Comparison of ENCODE assay signal across 22 cellular contexts in genomic region chr18:73959341-73959740, GRCh38.
DNase-seq lines count a peak whose midpoint lies in the region; ATAC-seq and TF ChIP-seq lines count a peak whose summit lies in the region.
"Had no signal": no experiment of that assay in that cellular context is flagged by ENCODE, and none has a peak within 500 bp of the region (broad histone marks: within the 10 kb centered on the region; RNA-seq: fewer than 3 reads in every experiment).

No MANE protein-coding gene starts in this region.

- CTCF ChIA-PET in IMR-90 (lab: Yijun Ruan, JAX): no interaction called here

- H2BK15ac ChIP-seq in IMR-90 (ENCODE audit: low read depth, low read length): no peak overlapping the region
- no peak overlapping the region for H2BK15ac ChIP-seq in mesenchymal stem cell (ENCODE audit: low read depth, poor library complexity, severe bottlenecking)

- H3K56ac ChIP-seq in IMR-90 (ENCODE audit: extremely low read depth, insufficient read depth, low read length): no peak overlapping the region

- H3K4ac ChIP-seq in IMR-90 (ENCODE audit: low read depth, low read length) (no peak overlapping the region), mesenchymal stem cell (ENCODE audit: low read depth in 1 of 2, low read length in 2 of 2) (no peak overlapping the region)

- no peak overlapping the region for H3K9ac ChIP-seq in IMR-90 (ENCODE audit: low read depth, low read length)
- H3K9ac ChIP-seq in mesenchymal stem cell (ENCODE audit: low read length): no peak overlapping the region

- H3K79me1 ChIP-seq in IMR-90 (ENCODE audit: low read depth in 1 of 2, low read length in 2 of 2) (no peaks in the 10 kb centered on the region), mesenchymal stem cell (replicated peaks; ENCODE audit: low read length, poor library complexity, severe bottlenecking) (no peaks in the 10 kb centered on the region)

- dilution Hi-C loops in IMR-90 (cut with HindIII; ENCODE audit: low sequenced_read_pairs, unreplicated experiment): no loop called here

- no peak for TF ChIP-seq RAD21 in IMR-90 (IDR thresholded peaks at IDR 0.05; ENCODE audit: low read length)

- H2AFZ ChIP-seq in IMR-90 (replicated peaks; ENCODE audit: low read length, poor library complexity): no peak overlapping the region
- H2AFZ ChIP-seq in mesenchymal stem cell (ENCODE audit: low read depth, low read length): no peak overlapping the region
- H2AFZ ChIP-seq: GM23338 had no signal

- H3K4me3 ChIP-seq in IMR-90 (ENCODE audit: insufficient read depth, low read depth, low read length) (no peak overlapping the region), SJCRH30 (no peak overlapping the region), mesenchymal stem cell (ENCODE audit: insufficient read depth in 1 of 2, low read depth in 1 of 2, low read length in 2 of 2) (no peak overlapping the region)
- H3K4me3 ChIP-seq: GM23338, MG63 had no signal

- intact Hi-C loops in IMR-90 (cut with micrococcal nuclease): no loop called here

- peaks cover 2% of the 10 kb centered on the region; the same call in 1 of the 2 replicates for H3K4me1 ChIP-seq in IMR-90 (ENCODE audit: control insufficient read depth, insufficient read depth, low read length)
- H3K4me1 ChIP-seq in SJCRH30: no peaks in the 10 kb centered on the region
- no peaks in the 10 kb centered on the region for H3K4me1 ChIP-seq in mesenchymal stem cell (ENCODE audit: control insufficient read depth, insufficient read depth, low read depth, low read length)
- H3K4me1 ChIP-seq: BE2C had no signal

- H3K27ac ChIP-seq in IMR-90 (ENCODE audit: insufficient read depth, low read length) (no peak overlapping the region), SJCRH30 (no peak overlapping the region), mesenchymal stem cell (ENCODE audit: low read length, poor library complexity, severe bottlenecking) (no peak overlapping the region)
- H3K27ac ChIP-seq: RWPE1 had no signal

- no peak overlapping the region for H3K23ac ChIP-seq in IMR-90 (ENCODE audit: low read depth, low read length)
- no peak overlapping the region for H3K23ac ChIP-seq in mesenchymal stem cell (ENCODE audit: low read length in 2 of 2)

- H2BK20ac ChIP-seq in IMR-90 (ENCODE audit: low read depth, low read length): peak overlapping the region; percentile 43; the same call in 1 of the 2 replicates

- DNase-seq in COR-L47 (lab: John Stamatoyannopoulos, UW) (peak; percentile 19), IMR-90 (no peak), SJCRH30 (peak; percentile 5 to 17), mesenchymal stem cell (no peak), putamen (ENCODE audit: low spot score) (no peak), GF-D8 (lab: John Stamatoyannopoulos, UW) (no peak), T-helper 9 cell (no peak)
- DNase-seq: BE2C; CD4-positive, alpha-beta memory T cell; Kasumi-1; MG63; NCI-H1436; NCI-H187 treated with DMSO at 0.1 percent for 48 hours; NCI-H2171; NCI-H345; NCI-H82; SHP77 treated with DMSO at 0.1 percent for 48 hours; T-cell had no signal

- H2BK5ac ChIP-seq in IMR-90 (ENCODE audit: low read depth, low read length, poor library complexity, severe bottlenecking) (no peak overlapping the region), mesenchymal stem cell (ENCODE audit: low read depth, low read length, poor library complexity, severe bottlenecking) (no peak overlapping the region)

- WGBS in IMR-90 (ENCODE audit: extremely low coverage in 2 of 2, insufficient read length in 1 of 2), 2 experiments: 25% methylated on average over 1 of the region's 5 CpGs; no CpG with 5 or more reads in 1 of the 2 experiments
- 78% methylated on average over 4 of the region's 5 CpGs for WGBS in mesenchymal stem cell

- no peak overlapping the region for H2BK12ac ChIP-seq in mesenchymal stem cell (ENCODE audit: low read length in 2 of 2)

- H3K14ac ChIP-seq in IMR-90 (replicated peaks; ENCODE audit: low read depth, low read length) (0 out of 2 replicates have a peak overlapping the region, but pooled peaks have one; percentile 9), mesenchymal stem cell (ENCODE audit: low read length in 2 of 2) (no peak overlapping the region)

- H3K36me3 ChIP-seq in IMR-90 (ENCODE audit: control insufficient read depth, insufficient read depth, low read length): no peaks in the 10 kb centered on the region
- no peaks in the 10 kb centered on the region for H3K36me3 ChIP-seq in SJCRH30
- no peaks in the 10 kb centered on the region for H3K36me3 ChIP-seq in mesenchymal stem cell (ENCODE audit: control insufficient read depth in 1 of 2, insufficient read depth in 2 of 2, low read depth in 1 of 2, low read length in 2 of 2)
- H3K36me3 ChIP-seq: BE2C, MG63 had no signal

- no peaks in the 10 kb centered on the region for H4K20me1 ChIP-seq in IMR-90 (ENCODE audit: insufficient read depth, low read length)

- in situ Hi-C loops in IMR-90 (cut with MboI; ENCODE audit: low sequenced_read_pairs): no loop called here

- H3K18ac ChIP-seq in IMR-90 (ENCODE audit: low read depth, low read length) (no peak overlapping the region), mesenchymal stem cell (ENCODE audit: low read depth in 1 of 2, low read length in 2 of 2) (no peak overlapping the region)

- H3K4me2 ChIP-seq in IMR-90 (ENCODE audit: low read depth, low read length): no peak overlapping the region
- no peak overlapping the region for H3K4me2 ChIP-seq in mesenchymal stem cell (ENCODE audit: low read length, poor library complexity, severe bottlenecking)
- H3K4me2 ChIP-seq: GM23338 had no signal

- H2AK9ac ChIP-seq in IMR-90 (replicated peaks; ENCODE audit: low read depth, low read length, poor library complexity): no peak overlapping the region

- H4K5ac ChIP-seq in IMR-90 (ENCODE audit: low read depth, low read length): no peak overlapping the region

- POLR2A ChIA-PET in IMR-90 (lab: Charles Lee; ENCODE audit: unreplicated experiment): no interaction called here

- TF ChIP-seq POLR2A in IMR-90 (IDR thresholded peaks at IDR 0.05; ENCODE audit: low read depth, low read length): no peak

- H4K91ac ChIP-seq in IMR-90 (ENCODE audit: insufficient read depth, low read depth, low read length) (no peak overlapping the region), mesenchymal stem cell (ENCODE audit: low read length) (no peak overlapping the region)

- H2BK120ac ChIP-seq in IMR-90 (ENCODE audit: low read depth, low read length): no peak overlapping the region
- H2BK120ac ChIP-seq in mesenchymal stem cell (ENCODE audit: low read depth, low read length): no peak overlapping the region

- TF ChIP-seq CTCF in IMR-90 (conservative IDR thresholded peaks at IDR 0.05; ENCODE audit: low read depth, low read length): no peak

- no peak overlapping the region for H2AK5ac ChIP-seq in IMR-90 (ENCODE audit: low read depth, low read length)
- no peak overlapping the region for H2AK5ac ChIP-seq in mesenchymal stem cell (ENCODE audit: low read length, severe bottlenecking)

- peaks cover 3% of the 10 kb centered on the region; the same call in 1 of the 2 replicates for H3K9me1 ChIP-seq in IMR-90 (ENCODE audit: insufficient read depth, low read length)

- H4K8ac ChIP-seq in IMR-90 (ENCODE audit: low read depth in 2 of 2, low read length in 2 of 2) (no peak overlapping the region), mesenchymal stem cell (ENCODE audit: low read length) (peak overlapping the region; percentile 57)

- H3K9me3 ChIP-seq in IMR-90 (ENCODE audit: control insufficient read depth, insufficient read depth, low read length) (no peaks in the 10 kb centered on the region), SJCRH30 (replicated peaks) (no peaks in the 10 kb centered on the region), mesenchymal stem cell (ENCODE audit: control insufficient read depth, low read length) (no peaks in the 10 kb centered on the region)
- H3K9me3 ChIP-seq: BE2C, MG63 had no signal

- H3K27me3 ChIP-seq in IMR-90 (ENCODE audit: control insufficient read depth, insufficient read depth, low read length) (no peaks in the 10 kb centered on the region; the same call in 1 of the 2 replicates), SJCRH30 (no peaks in the 10 kb centered on the region), mesenchymal stem cell (ENCODE audit: control insufficient read depth in 1 of 2, insufficient read depth in 1 of 2, low read length in 2 of 2) (peaks cover 0 to 13% of the 10 kb centered on the region in 2 experiments)
- H3K27me3 ChIP-seq: BE2C, MG63 had no signal

- ATAC-seq in IMR-90 (ENCODE audit: low read depth): no peak
- ATAC-seq: GM23338, HCT116, SK-N-SH treated with all-trans-retinoic acid at 6 μM for 48 hours, T-cell had no signal

- BruUV-seq in IMR-90 (replicated peaks; lab: Mats Ljungman, UMichigan): no TSS peak

TF ChIP-seq in IMR-90, 13 proteins besides CTCF, POLR2A, EP300 and RAD21 (continues in another document):
- TF ChIP-seq BHLHE40 (IDR thresholded peaks at IDR 0.05; ENCODE audit: low read depth, low read length) (no peak), MXI1 (IDR thresholded peaks at IDR 0.05; ENCODE audit: borderline replicate concordance, low read depth, low read length) (no peak), FOS (IDR thresholded peaks at IDR 0.05; ENCODE audit: low read depth, low read length) (no peak), RCOR1 (IDR thresholded peaks at IDR 0.05; ENCODE audit: insufficient replicate concordance, low read length) (no peak), SMC3 (IDR thresholded peaks at IDR 0.05; ENCODE audit: low read depth, low read length) (no peak), ELK1 (IDR thresholded peaks at IDR 0.05; ENCODE audit: borderline replicate concordance, low read depth, low read length) (no peak), CHD1 (IDR thresholded peaks at IDR 0.05; ENCODE audit: low read depth, low read length) (no peak), CEBPB (IDR thresholded peaks at IDR 0.05; ENCODE audit: low read depth, low read length) (no peak), MAZ (IDR thresholded peaks at IDR 0.05; ENCODE audit: borderline replicate concordance, low read depth, low read length) (no peak), NFE2L2 (IDR thresholded peaks at IDR 0.05; ENCODE audit: low read depth, low read length) (no peak), RFX5 (IDR thresholded peaks at IDR 0.05; ENCODE audit: low read depth, low read length) (no peak)

Comparison
In these comparisons a context has a peak if more than half of its experiments do, and no peak if none do; other contexts are left out.
1. DNase-seq: peak in COR-L47 (single experiment) and SJCRH30 (2 of 2); none in IMR-90 (single experiment), mesenchymal stem cell (single experiment), putamen (single experiment), GF-D8 (single experiment) and T-helper 9 cell (single experiment).